In the genomic region with DNA sequence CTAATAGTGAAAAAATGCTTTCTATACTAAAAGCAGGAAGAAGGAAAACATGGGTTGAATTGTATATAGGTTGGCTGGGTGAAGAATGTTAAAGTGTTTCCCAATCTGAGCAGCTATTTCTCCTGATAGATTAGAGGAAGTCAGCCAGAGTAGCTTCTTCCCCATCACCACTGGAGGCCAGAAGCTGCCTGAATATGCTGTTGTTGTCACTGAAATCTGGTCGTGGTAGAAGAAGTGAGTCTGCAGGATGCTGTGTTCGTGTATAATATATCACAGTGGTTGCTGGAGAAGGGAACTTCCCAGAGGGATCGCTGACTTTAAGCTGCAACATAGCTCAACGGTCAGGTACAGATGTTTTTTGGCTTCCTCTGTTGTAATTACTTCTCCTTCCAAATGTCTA, we compare ENCODE assay signal across 18 cellular contexts.
DNase-seq lines count a peak whose midpoint lies in the region; ATAC-seq and TF ChIP-seq lines count a peak whose summit lies in the region.
"Had no signal": no experiment of that assay in that cellular context is flagged by ENCODE, and none has a peak within 500 bp of the region (broad histone marks: within the 10 kb centered on the region; RNA-seq: fewer than 3 reads in every experiment).

No MANE protein-coding gene starts in this region.

- no peak overlapping the region for H2AFZ ChIP-seq in H9 (ENCODE audit: low read length)

- no peak overlapping the region for H3K23ac ChIP-seq in H9 (ENCODE audit: insufficient read length, low read depth, low read length)

- WGBS in H9 (ENCODE audit: extremely low coverage, insufficient read length, low lambda C conversion rate), result no CpG with 5 or more reads among the region's 4 CpGs

- H3K9me3 Mint-ChIP-seq in H9, result peaks cover 0 to under 1% of the 10 kb centered on the region in 2 experiments; a peak in 1 of 5 replicates

- no peak overlapping the region for H3K4me2 ChIP-seq in H9 (ENCODE audit: insufficient read depth, insufficient read length, low read length)
- H3K4me2 ChIP-seq: BLaER1 had no signal

- no peak overlapping the region for H4K91ac ChIP-seq in H9 (ENCODE audit: insufficient read length, low read depth, low read length)

- H3K9me3 ChIP-seq in H9 (ENCODE audit: control insufficient read depth, low read depth, low read length), result no peaks in the 10 kb centered on the region
- H3K9me3 ChIP-seq in RWPE2 (ENCODE audit: severe bottlenecking), result no peaks in the 10 kb centered on the region
- H3K9me3 ChIP-seq: BLaER1, Peyer's patch had no signal

- no peak overlapping the region for H2BK120ac ChIP-seq in H9 (ENCODE audit: low read depth, low read length, poor library complexity, severe bottlenecking)

- H3K56ac ChIP-seq in H9 (ENCODE audit: insufficient read length, low read depth, low read length), result no peak overlapping the region

- H4K5ac ChIP-seq in H9 (ENCODE audit: insufficient read length, low read depth, low read length), result no peak overlapping the region

- H2BK5ac ChIP-seq in H9 (ENCODE audit: insufficient read length, low read length), result no peak overlapping the region

- H3K4ac ChIP-seq in H9 (ENCODE audit: low read depth, low read length), result no peak overlapping the region

- no peaks in the 10 kb centered on the region for H3K79me2 ChIP-seq in H9 (ENCODE audit: insufficient read depth, low read length)

- no peak overlapping the region; a peak in 1 of 7 replicates for H3K27ac Mint-ChIP-seq in H9
- H3K27ac Mint-ChIP-seq: T-helper 17 cell had no signal

- H3K4me1 Mint-ChIP-seq in H9, result no peaks in the 10 kb centered on the region
- H3K4me1 Mint-ChIP-seq: T-helper 17 cell had no signal

- peak; percentile 23; the same call in 1 of the 3 replicates for ATAC-seq in RWPE2 (ENCODE audit: low read depth)
- ATAC-seq: activated CD4-positive, CD25-positive, alpha-beta regulatory T cell treated with anti-CD3 and anti-CD28 coated beads, Interleukin-2, amount 50 U/mL, for 24 hours; T-helper 17 cell had no signal

- H3K23me2 ChIP-seq in H9 (ENCODE audit: insufficient read length, low read depth, low read length, poor library complexity, severe bottlenecking), result no peaks in the 10 kb centered on the region

- no peak overlapping the region for H3K18ac ChIP-seq in H9 (ENCODE audit: insufficient read length, low read depth, low read length)

- H3K4me3 ChIP-seq in RWPE2 (ENCODE audit: severe bottlenecking), result no peak overlapping the region
- H3K4me3 ChIP-seq: BLaER1, Peyer's patch had no signal

- no peaks in the 10 kb centered on the region; the same call in 1 of the 2 replicates for H3K27me3 ChIP-seq in H9 (ENCODE audit: insufficient read depth, low read length)
- H3K27me3 ChIP-seq in RWPE2 (ENCODE audit: insufficient read depth, poor library complexity, severe bottlenecking), result no peaks in the 10 kb centered on the region
- H3K27me3 ChIP-seq: BLaER1, Peyer's patch had no signal

- H3K27me3 Mint-ChIP-seq in H9 (ENCODE audit: low read depth), result no peaks in the 10 kb centered on the region
- H3K27me3 Mint-ChIP-seq: T-helper 17 cell had no signal

- H4K8ac ChIP-seq in H9 (replicated peaks; ENCODE audit: insufficient read length, low read depth, low read length), result no peak overlapping the region

- H3K79me1 ChIP-seq in H9 (ENCODE audit: insufficient read depth, low read depth, low read length, poor library complexity, severe bottlenecking), result no peaks in the 10 kb centered on the region

- H2AK5ac ChIP-seq in H9 (ENCODE audit: insufficient read length, low read length), result no peak overlapping the region

- H4K20me1 ChIP-seq in H9 (ENCODE audit: control insufficient read depth, insufficient read depth, insufficient read length), result no peaks in the 10 kb centered on the region
- H4K20me1 ChIP-seq: BLaER1 had no signal

- H3K36me3 Mint-ChIP-seq in H9 (ENCODE audit: insufficient read depth in 1 of 3, low read depth in 3 of 3), result no peaks in the 10 kb centered on the region; a peak in 1 of 7 replicates

- H3T11ph ChIP-seq in H9 (ENCODE audit: low read length), result no peak overlapping the region

- H3K27ac ChIP-seq in H9 (ENCODE audit: insufficient read length, low read depth, low read length) (no peak overlapping the region), RWPE2 (ENCODE audit: poor library complexity, severe bottlenecking) (no peak overlapping the region)
- H3K27ac ChIP-seq: BLaER1, Peyer's patch had no signal

- TF ChIP-seq CTCF in H9 (conservative IDR thresholded peaks at IDR 0.05) (peak; percentile 12; the same call in 1 of the 3 replicates), RWPE2 (IDR thresholded peaks at IDR 0.05; ENCODE audit: poor library complexity, severe bottlenecking) (no peak)

- H3K4me3 Mint-ChIP-seq in H9, result no peak overlapping the region
- H3K4me3 Mint-ChIP-seq: T-helper 17 cell had no signal

- no peak overlapping the region for H2BK12ac ChIP-seq in H9 (ENCODE audit: insufficient read length, low read depth, low read length)

- no peak overlapping the region for H3K14ac ChIP-seq in H9 (ENCODE audit: insufficient read depth, low read length)

- no peak overlapping the region for H2BK15ac ChIP-seq in H9 (ENCODE audit: low read depth, low read length)

- H2BK20ac ChIP-seq in H9 (ENCODE audit: low read depth, low read length, poor library complexity, severe bottlenecking), result no peak overlapping the region

- H3K9ac ChIP-seq in H9 (ENCODE audit: extremely low read depth, insufficient read length, low read length), result no peak overlapping the region
- H3K9ac ChIP-seq: BLaER1 had no signal

- no peaks in the 10 kb centered on the region for H3K36me3 ChIP-seq in RWPE2 (ENCODE audit: low read depth)
- H3K36me3 ChIP-seq: BLaER1, Peyer's patch had no signal

- DNase-seq in GM04504 (ENCODE audit: low read depth) (peak; percentile 6), H9 (no peak), RWPE2 (ENCODE audit: low spot score) (no peak), kidney tubule cell (ENCODE audit: low spot score) (peak; percentile 17), NOMO-1 treated with dmso at 0.1 percent for 144 hours (lab: John Stamatoyannopoulos, UW; ENCODE audit: unreplicated experiment) (no peak)
- DNase-seq in stimulated activated CD4-positive, alpha-beta T cell treated with anti-CD3 and anti-CD28 coated beads, Interleukin-15, amount 100 ng/mL, for 24 hours, result no peak
- no peak for DNase-seq in activated CD4-positive, alpha-beta T cell treated with anti-CD3 and anti-CD28 coated beads for 4 hours
- DNase-seq: activated gamma-delta T cell; amygdala; cerebellar nuclear complex; KBM-7; NCI-H1436 treated with DMSO at 0.1 percent for 48 hours; Peyer's patch; stimulated activated naive CD4-positive, alpha-beta T cell; T-helper 17 cell; trophoblast cell had no signal

- H3K4me1 ChIP-seq in H9 (ENCODE audit: insufficient read depth, low read length) (no peaks in the 10 kb centered on the region), RWPE2 (ENCODE audit: insufficient read depth, poor library complexity, severe bottlenecking) (no peaks in the 10 kb centered on the region)
- H3K4me1 ChIP-seq: BLaER1, Peyer's patch had no signal

Comparison
In these comparisons a context has a peak if more than half of its experiments do, and no peak if none do; other contexts are left out.
1. DNase-seq: peak in GM04504 (single experiment) and kidney tubule cell (single experiment); none in H9 (single experiment), RWPE2 (single experiment), NOMO-1 treated with dmso at 0.1 percent for 144 hours (single experiment), stimulated activated CD4-positive, alpha-beta T cell treated with anti-CD3 and anti-CD28 coated beads, Interleukin-15, amount 100 ng/mL, for 24 hours (single experiment) and activated CD4-positive, alpha-beta T cell treated with anti-CD3 and anti-CD28 coated beads for 4 hours (0 of 2).